Comparison of ENCODE assay signal across 15 cellular contexts in genomic region chr2:240987588-240987987, GRCh38. TPM values are rescaled to one million over a fixed set of nuclear protein-coding genes. Genes with fewer than 3 reads are reported as not detected.
DNase-seq lines count a peak whose midpoint lies in the region; ATAC-seq and TF ChIP-seq lines count a peak whose summit lies in the region.
"Had no signal": no experiment of that assay in that cellular context is flagged by ENCODE, and none has a peak within 500 bp of the region (broad histone marks: within the 10 kb centered on the region; RNA-seq: fewer than 3 reads in every experiment).

No MANE protein-coding gene starts in this region.

- H3K27ac ChIP-seq in heart left ventricle, result peak overlapping the region in 2 of 12 donors; percentile 31 to 34
- no peak overlapping the region for H3K27ac ChIP-seq in neuronal stem cell (replicated peaks; ENCODE audit: low read length)
- H3K27ac ChIP-seq in upper lobe of left lung, result peak overlapping the region in 3 of 4 donors; percentile 6 to 74 (median 68)
- H3K27ac ChIP-seq in endodermal cell (ENCODE audit: low read depth, low read length), result no peak overlapping the region
- H3K27ac ChIP-seq: colonic mucosa had no signal

- no peak overlapping the region for H4K8ac ChIP-seq in neuronal stem cell (ENCODE audit: low read depth, low read length)

- H3K23ac ChIP-seq in neuronal stem cell (ENCODE audit: low read depth, low read length, poor library complexity), result no peak overlapping the region

- H4K91ac ChIP-seq in neuronal stem cell (ENCODE audit: low read depth, low read length, poor library complexity), result no peak overlapping the region

- H3K36me3 ChIP-seq in heart left ventricle, result no peaks in the 10 kb centered on the region
- H3K36me3 ChIP-seq in neuronal stem cell (replicated peaks in 1 of 2; ENCODE audit: control insufficient read depth in 2 of 2, insufficient read depth in 2 of 2, low read length in 2 of 2), result no peaks in the 10 kb centered on the region
- no peaks in the 10 kb centered on the region for H3K36me3 ChIP-seq in upper lobe of left lung
- H3K36me3 ChIP-seq in endodermal cell (ENCODE audit: control insufficient read depth, insufficient read depth, low read length), result no peaks in the 10 kb centered on the region
- H3K36me3 ChIP-seq: colonic mucosa, Peyer's patch had no signal

- peaks cover 9% of the 10 kb centered on the region for H3K27me3 Mint-ChIP-seq in endodermal cell (ENCODE audit: insufficient read depth)

- H3K79me1 ChIP-seq in neuronal stem cell (ENCODE audit: low read depth, low read length), result peaks cover 1% of the 10 kb centered on the region

- no peak overlapping the region for H3K14ac ChIP-seq in neuronal stem cell (ENCODE audit: low read length)

- no peak overlapping the region for H3K4me3 Mint-ChIP-seq in endodermal cell
- H3K4me3 Mint-ChIP-seq: activated CD4-positive, alpha-beta memory T cell treated with anti-CD3 and anti-CD28 coated beads, Interleukin-2, amount 10 ng/mL, durations not matched to agents 7 days and 5 days; mesothelial cell of epicardium; stimulated activated effector memory CD8-positive, alpha-beta T cell treated with anti-CD3 and anti-CD28 coated beads, Interleukin-12 subunit alpha, Interleukin-12 subunit beta, amount 100 ng/mL, for 72 hours had no signal

- H2BK12ac ChIP-seq in neuronal stem cell (ENCODE audit: low read length), result no peak overlapping the region

- no peak for TF ChIP-seq EP300 in upper lobe of left lung (IDR thresholded peaks at IDR 0.05)

- no peak for ATAC-seq in activated naive CD4-positive, alpha-beta T cell treated with anti-CD3 and anti-CD28 coated beads, Interleukin-2, amount 50 U/mL, for 72 hours
- no peak for ATAC-seq in heart left ventricle
- ATAC-seq in upper lobe of left lung (ENCODE audit: low FRiP score in 2 of 2), result no peak
- ATAC-seq: stimulated activated effector memory CD8-positive, alpha-beta T cell treated with anti-CD3 and anti-CD28 coated beads, Interleukin-12 subunit alpha, Interleukin-12 subunit beta, amount 100 ng/mL, for 72 hours had no signal

- H3K27me3 ChIP-seq in heart left ventricle (peaks cover 0 to 10% (median 0%) of the 10 kb centered on the region in 9 donors), neuronal stem cell (ENCODE audit: control insufficient read depth in 3 of 3, insufficient read depth in 3 of 3, low read depth in 1 of 3, low read length in 3 of 3) (peaks cover 0 to 72% (median 11%) of the 10 kb centered on the region in 3 experiments), upper lobe of left lung (no peaks in the 10 kb centered on the region), endodermal cell (ENCODE audit: control insufficient read depth, insufficient read depth, low read length, poor library complexity, severe bottlenecking) (peaks cover 11% of the 10 kb centered on the region)
- H3K27me3 ChIP-seq: colonic mucosa, Peyer's patch had no signal

- peak; percentile 8 for DNase-seq in activated naive CD4-positive, alpha-beta T cell treated with anti-CD3 and anti-CD28 coated beads, Interleukin-2, amount 50 U/mL, for 16 hours
- no peak for DNase-seq in activated naive CD4-positive, alpha-beta T cell treated with anti-CD3 and anti-CD28 coated beads, Interleukin-2, amount 50 U/mL, for 72 hours (ENCODE audit: low spot score in 2 of 2)
- DNase-seq in heart left ventricle (peak in 3 of 5 donors; percentile 18 to 47 (median 25)), neuronal stem cell (ENCODE audit: low spot score) (no peak), upper lobe of left lung (peak; percentile 32 to 74), cerebellar cortex (ENCODE audit: low spot score) (no peak), endodermal cell (no peak), amniotic stem cell (lab: John Stamatoyannopoulos, UW) (no peak)
- DNase-seq: activated CD4-positive, alpha-beta memory T cell treated with anti-CD3 and anti-CD28 coated beads, Interleukin-2, amount 10 ng/mL, durations not matched to agents 7 days and 5 days; colonic mucosa; NCI-H1048; small intestine had no signal

- no peak overlapping the region for H3K4ac ChIP-seq in neuronal stem cell (ENCODE audit: low read length)

- H3K4me2 ChIP-seq in neuronal stem cell (ENCODE audit: insufficient read depth, low read length, poor library complexity, severe bottlenecking), result no peak overlapping the region

- intact Hi-C loops in heart left ventricle (cut with DNase I), result loop anchor here in 6 of 10 donors (5.0 to 10.0 kb wide), 4 partner anchors 70 to 135 kb away; no protein-coding TSS in a partner anchor

- H2AK5ac ChIP-seq in neuronal stem cell (ENCODE audit: low read depth, low read length), result no peak overlapping the region

- H2BK15ac ChIP-seq in neuronal stem cell (ENCODE audit: low read length), result no peak overlapping the region

- H3K4me3 ChIP-seq in heart left ventricle, result no peak overlapping the region
- no peak overlapping the region for H3K4me3 ChIP-seq in neuronal stem cell (ENCODE audit: low read length in 2 of 2)
- H3K4me3 ChIP-seq in upper lobe of left lung, result no peak overlapping the region
- H3K4me3 ChIP-seq in endodermal cell (ENCODE audit: low read length), result no peak overlapping the region
- H3K4me3 ChIP-seq: colonic mucosa, Peyer's patch had no signal

- no peak for TF ChIP-seq POLR2A in heart left ventricle (IDR thresholded peaks at IDR 0.05)
- TF ChIP-seq POLR2A in upper lobe of left lung (IDR thresholded peaks at IDR 0.05), result no peak

- no peak overlapping the region for H3K27ac Mint-ChIP-seq in activated naive CD4-positive, alpha-beta T cell treated with anti-CD3 and anti-CD28 coated beads, Interleukin-2, amount 50 U/mL, for 72 hours
- H3K27ac Mint-ChIP-seq in endodermal cell, result no peak overlapping the region
- H3K27ac Mint-ChIP-seq: activated CD4-positive, alpha-beta memory T cell treated with anti-CD3 and anti-CD28 coated beads, Interleukin-2, amount 10 ng/mL, durations not matched to agents 7 days and 5 days; stimulated activated effector memory CD8-positive, alpha-beta T cell treated with anti-CD3 and anti-CD28 coated beads, Interleukin-12 subunit alpha, Interleukin-12 subunit beta, amount 100 ng/mL, for 72 hours had no signal

- H3K9me3 ChIP-seq in heart left ventricle (peaks cover 0 to 12% (median 0%) of the 10 kb centered on the region in 12 donors), neuronal stem cell (replicated peaks in 1 of 2; ENCODE audit: control insufficient read depth in 2 of 2, insufficient read depth in 1 of 2, low read depth in 1 of 2, low read length in 2 of 2) (peaks cover 0 to 10% of the 10 kb centered on the region in 2 donors), upper lobe of left lung (no peaks in the 10 kb centered on the region), endodermal cell (ENCODE audit: control insufficient read depth, low read length) (no peaks in the 10 kb centered on the region)
- H3K9me3 ChIP-seq: colonic mucosa, Peyer's patch had no signal

- H2AFZ ChIP-seq in neuronal stem cell (ENCODE audit: low read length), result no peak overlapping the region

- no peak overlapping the region for H2BK120ac ChIP-seq in neuronal stem cell (ENCODE audit: low read depth, low read length)

- no peaks in the 10 kb centered on the region for H3K9me3 Mint-ChIP-seq in activated naive CD4-positive, alpha-beta T cell treated with anti-CD3 and anti-CD28 coated beads, Interleukin-2, amount 50 U/mL, for 72 hours
- H3K9me3 Mint-ChIP-seq in endodermal cell, result no peaks in the 10 kb centered on the region
- H3K9me3 Mint-ChIP-seq: activated CD4-positive, alpha-beta memory T cell treated with anti-CD3 and anti-CD28 coated beads, Interleukin-2, amount 10 ng/mL, durations not matched to agents 7 days and 5 days; mesothelial cell of epicardium; stimulated activated effector memory CD8-positive, alpha-beta T cell treated with anti-CD3 and anti-CD28 coated beads, Interleukin-12 subunit alpha, Interleukin-12 subunit beta, amount 100 ng/mL, for 72 hours had no signal

- peak overlapping the region; percentile 7 for H3K9ac ChIP-seq in neuronal stem cell (ENCODE audit: low read depth, low read length, poor library complexity)
- no peak overlapping the region for H3K9ac ChIP-seq in endodermal cell (ENCODE audit: extremely low read depth, low read length, poor library complexity, severe bottlenecking)

- H3K4me1 Mint-ChIP-seq in endodermal cell, result no peaks in the 10 kb centered on the region
- H3K4me1 Mint-ChIP-seq: activated CD4-positive, alpha-beta memory T cell treated with anti-CD3 and anti-CD28 coated beads, Interleukin-2, amount 10 ng/mL, durations not matched to agents 7 days and 5 days had no signal

- WGBS in heart left ventricle, 4 donors, result 63 to 90% (median 88%) methylated on average over 2 to 6 of the region's 6 CpGs
- WGBS in neuronal stem cell (ENCODE audit: extremely low coverage in 2 of 2, insufficient read length in 2 of 2, insufficient replicate concordance in 1 of 2), 2 donors, result no CpG with 5 or more reads among the region's 6 CpGs
- 56 to 76% methylated on average over 1 to 6 of the region's 6 CpGs for WGBS in upper lobe of left lung, 2 donors
- 91 to 100% methylated on average over 2 to 6 of the region's 6 CpGs for WGBS in endodermal cell (ENCODE audit: insufficient coverage in 1 of 2, insufficient read length in 1 of 2), 2 experiments

- H3K4me1 ChIP-seq in heart left ventricle (peaks cover 0 to 40% (median 26%) of the 10 kb centered on the region in 12 donors), neuronal stem cell (ENCODE audit: control insufficient read depth in 2 of 2, insufficient read depth in 1 of 2, low read depth in 1 of 2, low read length in 2 of 2) (peaks cover 0 to 2% of the 10 kb centered on the region in 2 donors), upper lobe of left lung (peaks cover 32 to 48% (median 42%) of the 10 kb centered on the region in 4 donors), endodermal cell (ENCODE audit: control insufficient read depth, insufficient read depth, low read length) (no peaks in the 10 kb centered on the region)

- no peaks in the 10 kb centered on the region for H3K36me3 Mint-ChIP-seq in activated naive CD4-positive, alpha-beta T cell treated with anti-CD3 and anti-CD28 coated beads, Interleukin-2, amount 50 U/mL, for 72 hours
- H3K36me3 Mint-ChIP-seq in endodermal cell (ENCODE audit: low read depth), result no peaks in the 10 kb centered on the region
- H3K36me3 Mint-ChIP-seq: mesothelial cell of epicardium; stimulated activated effector memory CD8-positive, alpha-beta T cell treated with anti-CD3 and anti-CD28 coated beads, Interleukin-12 subunit alpha, Interleukin-12 subunit beta, amount 100 ng/mL, for 72 hours had no signal

- TF ChIP-seq CTCF in heart left ventricle (IDR thresholded peaks at IDR 0.05) (no peak), upper lobe of left lung (IDR thresholded peaks at IDR 0.05) (no peak), endodermal cell (conservative IDR thresholded peaks at IDR 0.05) (no peak)

- H2BK5ac ChIP-seq in neuronal stem cell (ENCODE audit: low read length), result no peak overlapping the region

- H3K18ac ChIP-seq in neuronal stem cell (ENCODE audit: low read length), result peak overlapping the region; percentile 61

RNA-seq across cellular contexts. Expression of gene SNED1, which starts 10.8 kb away (rescaled TPM):
- 1 to 10 TPM in 1 of 2 donors, under 1 TPM in 1; 0.34 to 7.1 TPM for total RNA-seq in activated naive CD4-positive, alpha-beta T cell treated with anti-CD3 and anti-CD28 coated beads, Interleukin-2, amount 50 U/mL, for 72 hours
- total RNA-seq in heart left ventricle (10 to 100 TPM in 2 of 9 donors, 1 to 10 TPM in 7; 3.1 to 14.7 (median 5.6) TPM), upper lobe of left lung (100 to 1,000 TPM in 1 of 6 donors, 10 to 100 TPM in 5; 26.0 to 189 (median 38.9) TPM), endodermal cell (1 to 10 TPM in 1 of 2 donors, under 1 TPM in 1; 0.66 to 4.5 TPM)
- 1 to 10 TPM; 4.2 to 4.3 TPM for polyA plus RNA-seq in heart left ventricle
- 0.14 TPM for polyA plus RNA-seq in neuronal stem cell (2013, experiment 1 of 2)
- 0.04 TPM for polyA plus RNA-seq in neuronal stem cell (2013, experiment 2 of 2)
- 0.96 TPM for polyA plus RNA-seq in endodermal cell (2013, experiment 1 of 2)
- polyA plus RNA-seq in endodermal cell (2013, experiment 2 of 2), result 0.25 TPM

Comparison
In these comparisons a context has a peak if more than half of its experiments do, and no peak if none do; other contexts are left out.
1. DNase-seq: peak in activated naive CD4-positive, alpha-beta T cell treated with anti-CD3 and anti-CD28 coated beads, Interleukin-2, amount 50 U/mL, for 16 hours (single experiment), heart left ventricle (3 of 5) and upper lobe of left lung (2 of 2); none in activated naive CD4-positive, alpha-beta T cell treated with anti-CD3 and anti-CD28 coated beads, Interleukin-2, amount 50 U/mL, for 72 hours (0 of 2), neuronal stem cell (single experiment), cerebellar cortex (single experiment), endodermal cell (single experiment) and amniotic stem cell (single experiment).
2. H3K27ac ChIP-seq: peak in upper lobe of left lung (3 of 4); none in neuronal stem cell (single experiment) and endodermal cell (single experiment).